21 cellular contexts compared by ENCODE assay signal in the genomic region with DNA sequence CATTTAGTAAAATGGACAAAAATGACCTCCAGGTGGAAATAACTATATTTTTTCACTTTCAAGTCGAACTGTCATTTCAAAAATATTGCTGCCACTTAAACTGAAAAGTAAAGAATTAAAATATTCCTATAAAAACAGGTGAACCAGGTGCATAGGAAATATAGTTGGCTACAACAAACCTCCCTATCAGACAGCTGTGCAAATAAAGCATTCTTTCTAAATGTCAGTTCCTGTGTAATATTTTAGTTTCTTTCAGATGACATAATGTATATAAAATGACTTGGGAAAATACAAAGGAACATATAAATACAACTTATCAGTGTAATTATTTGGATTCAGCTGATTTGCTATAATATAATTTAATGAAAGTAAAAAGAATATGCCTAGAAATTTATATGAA.
DNase-seq lines count a peak whose midpoint lies in the region; FAIRE-seq lines count a peak whose summit lies in the region.
"Had no signal": no experiment of that assay in that cellular context is flagged by ENCODE, and none has a peak within 500 bp of the region (broad histone marks: within the 10 kb centered on the region; RNA-seq: fewer than 3 reads in every experiment).

No MANE protein-coding gene starts in this region.

- H3K4me3 ChIP-seq in small intestine (ENCODE audit: low read depth in 1 of 2, low read length in 2 of 2): no peak overlapping the region

- H3K4me1 ChIP-seq in small intestine (ENCODE audit: control insufficient read depth in 2 of 2, insufficient read depth in 1 of 2, low read depth in 1 of 2, low read length in 1 of 2): no peaks in the 10 kb centered on the region

- WGBS in small intestine, 3 donors: 37 to 63% (median 53%) methylated on average over 1 of the region's 1 CpG

- DNase-seq in NCI-H2196 (lab: John Stamatoyannopoulos, UW; ENCODE audit: unreplicated experiment) (peak; percentile 5), NCI-H2196 treated with DMSO at 0.1 percent for 48 hours (lab: John Stamatoyannopoulos, UW; ENCODE audit: unreplicated experiment) (no peak), NCI-H146 treated with DMSO at 0.1 percent for 48 hours (lab: John Stamatoyannopoulos, UW; ENCODE audit: unreplicated experiment) (peak; percentile 94), NCI-H748 (lab: John Stamatoyannopoulos, UW; ENCODE audit: unreplicated experiment) (peak; percentile 91), small intestine (no peak), RKO (ENCODE audit: low spot score) (no peak), GM19239 (ENCODE audit: insufficient read length, low spot score) (no peak), HK-2 (ENCODE audit: unreplicated experiment) (no peak)
- DNase-seq: 8988T; CD4-positive, alpha-beta memory T cell; H7; IMR-90; Karpas-422; MM.1S; NCI-H1436; NCI-H2171; NCI-H526; Right ventricle myocardium superior; T-helper 1 cell; T1000 had no signal

- H3K9me3 ChIP-seq in small intestine (ENCODE audit: control insufficient read depth, low read depth): no peaks in the 10 kb centered on the region

- H3K36me3 ChIP-seq in small intestine (ENCODE audit: control insufficient read depth in 2 of 2, insufficient read depth in 2 of 2, low read length in 2 of 2): no peaks in the 10 kb centered on the region

- no peak overlapping the region for H3K27ac ChIP-seq in small intestine (ENCODE audit: low read depth in 1 of 2, low read length in 1 of 2)

- no peaks in the 10 kb centered on the region for H3K27me3 ChIP-seq in small intestine (ENCODE audit: control insufficient read depth in 2 of 2, insufficient read depth in 2 of 2, low read length in 2 of 2)

- FAIRE-seq in small intestine (lab: Jason Lieb, UNC) (peak; percentile 47), GM19239 (lab: Jason Lieb, UNC) (no peak)
- FAIRE-seq: GM12892 had no signal

Comparison
In these comparisons a context has a peak if more than half of its experiments do, and no peak if none do; other contexts are left out.
1. DNase-seq: peak in NCI-H2196 (single experiment), NCI-H146 treated with DMSO at 0.1 percent for 48 hours (single experiment) and NCI-H748 (single experiment); none in NCI-H2196 treated with DMSO at 0.1 percent for 48 hours (single experiment), small intestine (single experiment), RKO (single experiment), GM19239 (single experiment) and HK-2 (single experiment).